27 cellular contexts compared by ENCODE assay signal in the genomic region with DNA sequence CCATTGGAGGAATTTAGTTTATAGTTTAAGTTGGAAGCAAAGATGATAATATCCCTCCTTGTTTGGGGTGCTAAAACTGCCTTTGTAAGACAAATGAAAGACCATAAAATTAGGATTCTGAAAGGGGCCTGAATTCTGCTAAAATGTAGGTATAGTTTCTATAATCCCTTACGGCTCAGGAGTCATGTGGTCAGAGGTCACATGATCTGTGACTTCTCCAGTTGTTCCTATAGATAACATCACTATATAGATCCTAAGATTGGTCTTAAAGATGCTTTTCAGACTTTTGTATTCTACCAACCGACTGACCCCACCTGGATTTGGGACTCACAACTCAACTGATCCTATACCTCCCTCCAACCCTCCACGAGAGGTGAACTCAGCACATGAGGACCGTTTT.
"Had no signal": no experiment of that assay in that cellular context is flagged by ENCODE, and none has a peak within 500 bp of the region (broad histone marks: within the 10 kb centered on the region; RNA-seq: fewer than 3 reads in every experiment).

No MANE protein-coding gene starts in this region.

- H3K27ac ChIP-seq: stomach, suprapubic skin, testis, thoracic aorta, thyroid gland, tibial artery, tibial nerve, transverse colon, upper lobe of left lung, upper lobe of right lung, uterus, vagina had no signal

- H3K4me3 Mint-ChIP-seq: stimulated activated effector memory CD8-positive, alpha-beta T cell treated with anti-CD3 and anti-CD28 coated beads, Interleukin-12 subunit alpha, Interleukin-12 subunit beta, amount 100 ng/mL, for 72 hours; stimulated activated memory B cell treated with anti-CD40 and anti-IgM and Interleukin-4, amounts not matched to agents 10 μg/mL and 1 μg/mL and 100 μg/mL, for 72 hours; stimulated activated naive CD8-positive, alpha-beta T cell treated with anti-CD3 and anti-CD28 coated beads, Interleukin-15, amount 100 ng/mL, for 72 hours; stimulated activated naive CD8-positive, alpha-beta T cell treated with anti-CD3 and anti-CD28 coated beads, Interleukin-15, Interleukin-2, amounts not matched to agents 100 ng/mL and 50 ng/mL, for 24 hours; type B pancreatic cell had no signal

- H3K4me3 ChIP-seq: stomach, suprapubic skin, testis, thoracic aorta, thyroid gland, tibial artery, tibial nerve, transverse colon, upper lobe of left lung, upper lobe of right lung, uterus, vagina had no signal

- H3K36me3 ChIP-seq: stomach, suprapubic skin, thoracic aorta, thyroid gland, tibial artery, tibial nerve, transverse colon, upper lobe of left lung, upper lobe of right lung, uterus, vagina had no signal

- ATAC-seq: stimulated activated effector memory CD8-positive, alpha-beta T cell treated with anti-CD3 and anti-CD28 coated beads, Interleukin-12 subunit alpha, Interleukin-12 subunit beta, amount 100 ng/mL, for 72 hours; stimulated activated memory B cell treated with anti-CD40 and anti-IgM and Interleukin-4, amounts not matched to agents 10 μg/mL and 1 μg/mL and 100 μg/mL, for 72 hours; stimulated activated naive CD8-positive, alpha-beta T cell treated with anti-CD3 and anti-CD28 coated beads, Interleukin-15, amount 100 ng/mL, for 72 hours; stimulated activated naive CD8-positive, alpha-beta T cell treated with anti-CD3 and anti-CD28 coated beads, Interleukin-15, Interleukin-2, amounts not matched to agents 100 U/mL and 50 U/mL, for 24 hours; upper lobe of right lung had no signal

- DNase-seq: stimulated activated CD4-positive, alpha-beta T cell treated with anti-CD3 and anti-CD28 coated beads, Interleukin-2, amount 100 ng/mL, for 48 hours; stimulated activated CD4-positive, alpha-beta T cell treated with anti-CD3 and anti-CD28 coated beads, Interleukin-4, amount 100 ng/mL, for 1 hour; stimulated activated CD4-positive, alpha-beta T cell treated with anti-CD3 and anti-CD28 coated beads, Interleukin-4, amount 100 ng/mL, for 24 hours; stimulated activated CD4-positive, alpha-beta T cell treated with anti-CD3 and anti-CD28 coated beads, Interleukin-4, amount 100 ng/mL, for 4 hours; stimulated activated CD8-positive, alpha-beta memory T cell treated with anti-CD3 and anti-CD28 coated beads, Interleukin-4, amount 100 ng/mL, for 48 hours; stimulated activated naive CD4-positive, alpha-beta T cell; stimulated activated naive CD4-positive, alpha-beta T cell treated with Interleukin-2 at 50 U/mL for 16 hours; stimulated activated naive CD8-positive, alpha-beta T cell treated with anti-CD3 and anti-CD28 coated beads, Interleukin-15, amount 100 ng/mL, for 72 hours; stimulated activated naive CD8-positive, alpha-beta T cell treated with anti-CD3 and anti-CD28 coated beads, Interleukin-15, Interleukin-2, amounts not matched to agents 100 U/mL and 50 U/mL, for 24 hours; stomach; substantia nigra; testis; thyroid gland; tibial artery; transverse colon; upper lobe of right lung; uterus had no signal

- H3K27ac Mint-ChIP-seq: stimulated activated effector memory CD8-positive, alpha-beta T cell treated with anti-CD3 and anti-CD28 coated beads, Interleukin-12 subunit alpha, Interleukin-12 subunit beta, amount 100 ng/mL, for 72 hours; stimulated activated memory B cell treated with anti-CD40 and anti-IgM and Interleukin-4, amounts not matched to agents 10 μg/mL and 1 μg/mL and 100 μg/mL, for 72 hours; stimulated activated naive CD8-positive, alpha-beta T cell treated with anti-CD3 and anti-CD28 coated beads, Interleukin-15, amount 100 ng/mL, for 72 hours; stimulated activated naive CD8-positive, alpha-beta T cell treated with anti-CD3 and anti-CD28 coated beads, Interleukin-15, Interleukin-2, amounts not matched to agents 100 ng/mL and 50 ng/mL, for 24 hours; type B pancreatic cell had no signal

- H3K9me3 ChIP-seq: testis, thoracic aorta, thyroid gland, transverse colon, upper lobe of right lung, uterus, vagina had no signal

- H3K4me1 ChIP-seq: stomach, suprapubic skin, testis, thyroid gland, tibial artery, tibial nerve, transverse colon, upper lobe of left lung, upper lobe of right lung, uterus, vagina had no signal

- FAIRE-seq: urothelium cell line had no signal

- H3K36me3 Mint-ChIP-seq: stimulated activated effector memory CD8-positive, alpha-beta T cell treated with anti-CD3 and anti-CD28 coated beads, Interleukin-12 subunit alpha, Interleukin-12 subunit beta, amount 100 ng/mL, for 72 hours; stimulated activated memory B cell treated with anti-CD40 and anti-IgM and Interleukin-4, amounts not matched to agents 10 μg/mL and 1 μg/mL and 100 μg/mL, for 72 hours; type B pancreatic cell had no signal

- H3K27me3 ChIP-seq: suprapubic skin, testis, thyroid gland, tibial nerve, transverse colon, upper lobe of left lung, upper lobe of right lung, uterus, vagina had no signal

- H3K4me1 Mint-ChIP-seq: stimulated activated effector memory CD8-positive, alpha-beta T cell treated with anti-CD3 and anti-CD28 coated beads, Interleukin-12 subunit alpha, Interleukin-12 subunit beta, amount 100 ng/mL, for 72 hours; stimulated activated memory B cell treated with anti-CD40 and anti-IgM and Interleukin-4, amounts not matched to agents 10 μg/mL and 1 μg/mL and 100 μg/mL, for 72 hours; stimulated activated naive CD8-positive, alpha-beta T cell treated with anti-CD3 and anti-CD28 coated beads, Interleukin-15, amount 100 ng/mL, for 72 hours had no signal
